Comparison of ENCODE assay signal across 2 cellular contexts in the genomic region with DNA sequence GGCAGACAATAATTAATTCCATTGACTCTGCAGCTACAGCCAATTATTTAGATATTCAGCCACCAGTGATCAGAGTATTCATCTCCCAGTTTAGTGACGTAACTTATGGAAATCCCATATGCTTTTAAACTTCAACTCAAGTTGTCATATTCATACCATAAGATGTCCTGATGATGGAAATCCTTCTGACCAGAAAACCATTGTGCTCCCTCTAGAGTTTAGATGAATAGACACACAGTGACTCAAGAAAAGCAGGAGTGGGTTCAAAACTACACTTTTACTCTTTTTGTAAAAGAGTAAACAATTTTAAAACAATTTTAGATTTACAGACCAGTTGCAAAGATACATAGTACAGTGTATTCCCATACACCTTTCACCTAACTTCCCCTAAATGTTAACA.
TF ChIP-seq lines count a peak whose summit lies in the region.

No MANE protein-coding gene starts in this region.

TF ChIP-seq in SK-N-SH, 30 proteins besides CTCF, POLR2A, EP300 and RAD21 (continued from another document):
- TF ChIP-seq TEAD4 (IDR thresholded peaks at IDR 0.05; ENCODE audit: borderline replicate concordance, insufficient read depth) = no peak
- no peak for TF ChIP-seq ELF1 (IDR thresholded peaks at IDR 0.05)
- TF ChIP-seq, protein P1, sequence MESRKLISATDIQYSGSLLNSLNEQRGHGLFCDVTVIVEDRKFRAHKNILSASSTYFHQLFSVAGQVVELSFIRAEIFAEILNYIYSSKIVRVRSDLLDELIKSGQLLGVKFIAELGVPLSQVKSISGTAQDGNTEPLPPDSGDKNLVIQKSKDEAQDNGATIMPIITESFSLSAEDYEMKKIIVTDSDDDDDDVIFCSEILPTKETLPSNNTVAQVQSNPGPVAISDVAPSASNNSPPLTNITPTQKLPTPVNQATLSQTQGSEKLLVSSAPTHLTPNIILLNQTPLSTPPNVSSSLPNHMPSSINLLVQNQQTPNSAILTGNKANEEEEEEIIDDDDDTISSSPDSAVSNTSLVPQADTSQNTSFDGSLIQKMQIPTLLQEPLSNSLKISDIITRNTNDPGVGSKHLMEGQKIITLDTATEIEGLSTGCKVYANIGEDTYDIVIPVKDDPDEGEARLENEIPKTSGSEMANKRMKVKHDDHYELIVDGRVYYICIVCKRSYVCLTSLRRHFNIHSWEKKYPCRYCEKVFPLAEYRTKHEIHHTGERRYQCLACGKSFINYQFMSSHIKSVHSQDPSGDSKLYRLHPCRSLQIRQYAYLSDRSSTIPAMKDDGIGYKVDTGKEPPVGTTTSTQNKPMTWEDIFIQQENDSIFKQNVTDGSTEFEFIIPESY (IDR thresholded peaks at IDR 0.05; ENCODE audit: borderline replicate concordance, low read depth) = no peak
- no peak for TF ChIP-seq YY1 (IDR thresholded peaks at IDR 0.05; ENCODE audit: low read depth)
- TF ChIP-seq, protein P2, sequence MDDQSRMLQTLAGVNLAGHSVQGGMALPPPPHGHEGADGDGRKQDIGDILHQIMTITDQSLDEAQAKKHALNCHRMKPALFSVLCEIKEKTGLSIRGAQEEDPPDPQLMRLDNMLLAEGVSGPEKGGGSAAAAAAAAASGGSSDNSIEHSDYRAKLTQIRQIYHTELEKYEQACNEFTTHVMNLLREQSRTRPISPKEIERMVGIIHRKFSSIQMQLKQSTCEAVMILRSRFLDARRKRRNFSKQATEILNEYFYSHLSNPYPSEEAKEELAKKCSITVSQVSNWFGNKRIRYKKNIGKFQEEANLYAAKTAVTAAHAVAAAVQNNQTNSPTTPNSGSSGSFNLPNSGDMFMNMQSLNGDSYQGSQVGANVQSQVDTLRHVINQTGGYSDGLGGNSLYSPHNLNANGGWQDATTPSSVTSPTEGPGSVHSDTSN (IDR thresholded peaks at IDR 0.05) = no peak
- TF ChIP-seq, protein P3, sequence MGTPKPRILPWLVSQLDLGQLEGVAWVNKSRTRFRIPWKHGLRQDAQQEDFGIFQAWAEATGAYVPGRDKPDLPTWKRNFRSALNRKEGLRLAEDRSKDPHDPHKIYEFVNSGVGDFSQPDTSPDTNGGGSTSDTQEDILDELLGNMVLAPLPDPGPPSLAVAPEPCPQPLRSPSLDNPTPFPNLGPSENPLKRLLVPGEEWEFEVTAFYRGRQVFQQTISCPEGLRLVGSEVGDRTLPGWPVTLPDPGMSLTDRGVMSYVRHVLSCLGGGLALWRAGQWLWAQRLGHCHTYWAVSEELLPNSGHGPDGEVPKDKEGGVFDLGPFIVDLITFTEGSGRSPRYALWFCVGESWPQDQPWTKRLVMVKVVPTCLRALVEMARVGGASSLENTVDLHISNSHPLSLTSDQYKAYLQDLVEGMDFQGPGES (IDR thresholded peaks at IDR 0.05; ENCODE audit: low read depth, low read length) = no peak
- TF ChIP-seq FOXM1 (IDR thresholded peaks at IDR 0.05; ENCODE audit: low read depth) = no peak
- no peak for TF ChIP-seq RXRA (IDR thresholded peaks at IDR 0.05; ENCODE audit: borderline replicate concordance, low read depth)
- no peak for TF ChIP-seq EZH2phosphoT487 (IDR thresholded peaks at IDR 0.05; ENCODE audit: borderline replicate concordance, low read depth)

TF ChIP-seq in SK-N-SH treated with all-trans-retinoic acid at 6 μM for 48 hours, 23 proteins besides CTCF, POLR2A, EP300 and RAD21 (continued from another document):
- TF ChIP-seq, protein P4, sequence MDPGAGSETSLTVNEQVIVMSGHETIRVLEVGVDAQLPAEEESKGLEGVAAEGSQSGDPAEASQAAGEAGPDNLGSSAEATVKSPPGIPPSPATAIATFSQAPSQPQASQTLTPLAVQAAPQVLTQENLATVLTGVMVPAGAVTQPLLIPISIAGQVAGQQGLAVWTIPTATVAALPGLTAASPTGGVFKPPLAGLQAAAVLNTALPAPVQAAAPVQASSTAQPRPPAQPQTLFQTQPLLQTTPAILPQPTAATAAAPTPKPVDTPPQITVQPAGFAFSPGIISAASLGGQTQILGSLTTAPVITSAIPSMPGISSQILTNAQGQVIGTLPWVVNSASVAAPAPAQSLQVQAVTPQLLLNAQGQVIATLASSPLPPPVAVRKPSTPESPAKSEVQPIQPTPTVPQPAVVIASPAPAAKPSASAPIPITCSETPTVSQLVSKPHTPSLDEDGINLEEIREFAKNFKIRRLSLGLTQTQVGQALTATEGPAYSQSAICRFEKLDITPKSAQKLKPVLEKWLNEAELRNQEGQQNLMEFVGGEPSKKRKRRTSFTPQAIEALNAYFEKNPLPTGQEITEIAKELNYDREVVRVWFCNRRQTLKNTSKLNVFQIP (CRISPR knock-in tag; IDR thresholded peaks at IDR 0.05; ENCODE audit: borderline replicate concordance, low read depth) = no peak
- TF ChIP-seq ARNTL (CRISPR knock-in tag; IDR thresholded peaks at IDR 0.05; ENCODE audit: borderline replicate concordance, low read depth) (no peak), ZNF565 (CRISPR knock-in tag; conservative IDR thresholded peaks at IDR 0.05; ENCODE audit: low read depth) (no peak), TOX (CRISPR knock-in tag; IDR thresholded peaks at IDR 0.05; ENCODE audit: borderline replicate concordance) (no peak), ZFP3 (CRISPR knock-in tag; IDR thresholded peaks at IDR 0.05) (no peak), ZNF70 (CRISPR knock-in tag; IDR thresholded peaks at IDR 0.05) (no peak), ZFP30 (CRISPR knock-in tag; IDR thresholded peaks at IDR 0.05) (no peak), SNAI2 (CRISPR knock-in tag; IDR thresholded peaks at IDR 0.05) (no peak)
- TF ChIP-seq, protein P5, sequence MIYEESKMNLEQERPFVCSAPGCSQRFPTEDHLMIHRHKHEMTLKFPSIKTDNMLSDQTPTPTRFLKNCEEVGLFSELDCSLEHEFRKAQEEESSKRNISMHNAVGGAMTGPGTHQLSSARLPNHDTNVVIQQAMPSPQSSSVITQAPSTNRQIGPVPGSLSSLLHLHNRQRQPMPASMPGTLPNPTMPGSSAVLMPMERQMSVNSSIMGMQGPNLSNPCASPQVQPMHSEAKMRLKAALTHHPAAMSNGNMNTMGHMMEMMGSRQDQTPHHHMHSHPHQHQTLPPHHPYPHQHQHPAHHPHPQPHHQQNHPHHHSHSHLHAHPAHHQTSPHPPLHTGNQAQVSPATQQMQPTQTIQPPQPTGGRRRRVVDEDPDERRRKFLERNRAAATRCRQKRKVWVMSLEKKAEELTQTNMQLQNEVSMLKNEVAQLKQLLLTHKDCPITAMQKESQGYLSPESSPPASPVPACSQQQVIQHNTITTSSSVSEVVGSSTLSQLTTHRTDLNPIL (CRISPR knock-in tag; IDR thresholded peaks at IDR 0.05; ENCODE audit: low read depth) = no peak
- TF ChIP-seq, protein P6, sequence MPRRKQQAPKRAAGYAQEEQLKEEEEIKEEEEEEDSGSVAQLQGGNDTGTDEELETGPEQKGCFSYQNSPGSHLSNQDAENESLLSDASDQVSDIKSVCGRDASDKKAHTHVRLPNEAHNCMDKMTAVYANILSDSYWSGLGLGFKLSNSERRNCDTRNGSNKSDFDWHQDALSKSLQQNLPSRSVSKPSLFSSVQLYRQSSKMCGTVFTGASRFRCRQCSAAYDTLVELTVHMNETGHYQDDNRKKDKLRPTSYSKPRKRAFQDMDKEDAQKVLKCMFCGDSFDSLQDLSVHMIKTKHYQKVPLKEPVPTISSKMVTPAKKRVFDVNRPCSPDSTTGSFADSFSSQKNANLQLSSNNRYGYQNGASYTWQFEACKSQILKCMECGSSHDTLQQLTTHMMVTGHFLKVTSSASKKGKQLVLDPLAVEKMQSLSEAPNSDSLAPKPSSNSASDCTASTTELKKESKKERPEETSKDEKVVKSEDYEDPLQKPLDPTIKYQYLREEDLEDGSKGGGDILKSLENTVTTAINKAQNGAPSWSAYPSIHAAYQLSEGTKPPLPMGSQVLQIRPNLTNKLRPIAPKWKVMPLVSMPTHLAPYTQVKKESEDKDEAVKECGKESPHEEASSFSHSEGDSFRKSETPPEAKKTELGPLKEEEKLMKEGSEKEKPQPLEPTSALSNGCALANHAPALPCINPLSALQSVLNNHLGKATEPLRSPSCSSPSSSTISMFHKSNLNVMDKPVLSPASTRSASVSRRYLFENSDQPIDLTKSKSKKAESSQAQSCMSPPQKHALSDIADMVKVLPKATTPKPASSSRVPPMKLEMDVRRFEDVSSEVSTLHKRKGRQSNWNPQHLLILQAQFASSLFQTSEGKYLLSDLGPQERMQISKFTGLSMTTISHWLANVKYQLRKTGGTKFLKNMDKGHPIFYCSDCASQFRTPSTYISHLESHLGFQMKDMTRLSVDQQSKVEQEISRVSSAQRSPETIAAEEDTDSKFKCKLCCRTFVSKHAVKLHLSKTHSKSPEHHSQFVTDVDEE (CRISPR knock-in tag; IDR thresholded peaks at IDR 0.05) = no peak
